Comparison of ENCODE assay signal across 8 cellular contexts in genomic region chr3:129824926-129825541, GRCh38.
DNase-seq lines count a peak whose midpoint lies in the region; ATAC-seq and TF ChIP-seq lines count a peak whose summit lies in the region.

No MANE protein-coding gene starts in this region.

- ATAC-seq in GM21576 (IDR thresholded peaks at IDR 0.05; ENCODE audit: unreplicated experiment) (peak; percentile 48), mucosa of descending colon (peak; percentile 81), upper lobe of right lung (peak; percentile 84), HG03097 (IDR thresholded peaks at IDR 0.05; ENCODE audit: low FRiP score, unreplicated experiment) (no peak)

- H3K27ac ChIP-seq in WERI-Rb-1 (no peak overlapping the region), upper lobe of right lung (no peak overlapping the region)

- H3K9me3 ChIP-seq in WERI-Rb-1 (ENCODE audit: severe bottlenecking) (no peaks in the 10 kb centered on the region), mucosa of descending colon (no peaks in the 10 kb centered on the region), upper lobe of right lung (no peaks in the 10 kb centered on the region)

- peak; percentile 18 for DNase-seq in COLO668 (lab: John Stamatoyannopoulos, UW; ENCODE audit: unreplicated experiment)
- peak; percentile 78 for DNase-seq in NCI-H2196 (lab: John Stamatoyannopoulos, UW; ENCODE audit: unreplicated experiment)
- peak; percentile 55 for DNase-seq in WERI-Rb-1
- peak; percentile 4 for DNase-seq in effector CD8-positive, alpha-beta T cell (lab: John Stamatoyannopoulos, UW)
- peak in 1 of 3 donors; percentile 24 for DNase-seq in mucosa of descending colon
- no peak for DNase-seq in upper lobe of right lung

- H3K27me3 ChIP-seq in WERI-Rb-1 (ENCODE audit: insufficient read depth, low read depth, severe bottlenecking) (no peaks in the 10 kb centered on the region), upper lobe of right lung (no peaks in the 10 kb centered on the region)

- H3K4me3 ChIP-seq in WERI-Rb-1 (ENCODE audit: low read depth, low read length) (no peak overlapping the region), mucosa of descending colon (no peak overlapping the region), upper lobe of right lung (no peak overlapping the region)

- H3K36me3 ChIP-seq in WERI-Rb-1 (0 out of 2 replicates have a peak, but pooled peaks cover 5% of the 10 kb centered on the region), mucosa of descending colon (ENCODE audit: low read depth) (no peaks in the 10 kb centered on the region), upper lobe of right lung (peaks cover 5% of the 10 kb centered on the region)

- intact Hi-C loops in mucosa of descending colon (cut with DNase I, micrococcal nuclease) (loop anchor here (5.0 kb wide), 2 partner anchors 173 to 333 kb away; no protein-coding TSS in a partner anchor), upper lobe of right lung (cut with DNase I) (loop anchor here (10.0 kb wide), 1 partner anchor 170 kb away; no protein-coding TSS in a partner anchor)

- H3K4me1 ChIP-seq in mucosa of descending colon (ENCODE audit: low read depth) (no peaks in the 10 kb centered on the region), upper lobe of right lung (peaks cover 15% of the 10 kb centered on the region)

- TF ChIP-seq CTCF in WERI-Rb-1 (IDR thresholded peaks at IDR 0.05; ENCODE audit: low read depth, low read length) = peak; percentile 52
- TF ChIP-seq CTCF in mucosa of descending colon (IDR thresholded peaks at IDR 0.05) = peak; percentile 15
- peak; percentile 72 for TF ChIP-seq CTCF in upper lobe of right lung (IDR thresholded peaks at IDR 0.05)

Comparison
In these comparisons a context has a peak if more than half of its experiments do, and no peak if none do; other contexts are left out.
1. CTCF ChIP-seq: peak in every context shown above with its lines; median percentile 72 in upper lobe of right lung; 52 in WERI-Rb-1; 15 in mucosa of descending colon.